18 cellular contexts compared by ENCODE assay signal in the genomic region with DNA sequence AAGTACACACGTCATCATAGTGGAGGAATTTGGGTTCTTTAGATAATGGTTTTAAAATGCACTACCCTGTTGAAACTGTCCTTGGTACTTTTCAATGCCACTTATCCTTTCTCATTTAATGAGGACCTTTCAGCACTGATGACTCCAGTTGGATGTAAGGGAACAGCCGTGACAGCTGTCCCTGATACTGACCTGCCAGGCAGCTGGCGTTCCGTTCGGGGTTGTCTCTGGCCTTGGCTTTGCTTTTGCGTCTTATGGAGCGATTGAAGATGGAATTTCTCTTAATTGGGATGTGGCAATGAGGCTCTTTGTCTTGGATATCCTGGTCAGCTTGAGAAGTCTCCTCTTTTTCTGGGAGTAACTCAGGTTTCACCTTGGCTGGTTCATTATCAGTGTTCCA. TPM values are rescaled to one million over a fixed set of nuclear protein-coding genes. Genes with fewer than 3 reads are reported as not detected.
DNase-seq lines count a peak whose midpoint lies in the region; ATAC-seq and TF ChIP-seq lines count a peak whose summit lies in the region.
"Had no signal": no experiment of that assay in that cellular context is flagged by ENCODE, and none has a peak within 500 bp of the region (broad histone marks: within the 10 kb centered on the region; RNA-seq: fewer than 3 reads in every experiment).

No MANE protein-coding gene starts in this region.

- ATAC-seq in GM21825 (IDR thresholded peaks at IDR 0.05; ENCODE audit: unreplicated experiment): no peak
- ATAC-seq: GM12878, HCT116 had no signal

- no peak overlapping the region for H3K4me3 ChIP-seq in WERI-Rb-1 (ENCODE audit: low read depth, low read length)
- H3K4me3 ChIP-seq: BLaER1 treated with 17β-estradiol and CSF1 and Interleukin-3, amounts not matched to agents 10 nM and 100 nM; GM12878; GM23248 had no signal

- no peaks in the 10 kb centered on the region for H3K27me3 ChIP-seq in WERI-Rb-1 (ENCODE audit: insufficient read depth, low read depth, severe bottlenecking)
- H3K27me3 ChIP-seq: BLaER1 treated with 17β-estradiol and CSF1 and Interleukin-3, amounts not matched to agents 10 nM and 100 nM had no signal

- no peak overlapping the region for H3K27ac ChIP-seq in WERI-Rb-1
- H3K27ac ChIP-seq: 22Rv1, GM23248 had no signal

- H3K36me3 ChIP-seq in WERI-Rb-1: no peaks in the 10 kb centered on the region
- H3K36me3 ChIP-seq: BLaER1 treated with 17β-estradiol and CSF1 and Interleukin-3, amounts not matched to agents 10 nM and 100 nM had no signal

- peak; percentile 30 for DNase-seq in NCI-H82 (lab: John Stamatoyannopoulos, UW)
- no peak for DNase-seq in NCI-H82 treated with DMSO at 0.1 percent for 48 hours (lab: John Stamatoyannopoulos, UW; ENCODE audit: unreplicated experiment)
- DNase-seq in WERI-Rb-1: peak; percentile 28
- DNase-seq in islet precursor cell: peak; percentile 26
- DNase-seq in posterior vena cava (ENCODE audit: low spot score): peak; percentile 13
- no peak for DNase-seq in NCI-H1092 (lab: John Stamatoyannopoulos, UW)
- DNase-seq in NCI-H128 (lab: John Stamatoyannopoulos, UW; ENCODE audit: unreplicated experiment): no peak
- DNase-seq: Calu3; CD4-positive, alpha-beta T cell; DMS 273 treated with DMSO at 0.1 percent for 48 hours; DMS79; GM23248 had no signal

- H3K9me3 ChIP-seq in WERI-Rb-1 (ENCODE audit: severe bottlenecking): no peaks in the 10 kb centered on the region
- H3K9me3 ChIP-seq: BLaER1 treated with 17β-estradiol and CSF1 and Interleukin-3, amounts not matched to agents 10 nM and 100 nM had no signal

- no peak for TF ChIP-seq CTCF in WERI-Rb-1 (IDR thresholded peaks at IDR 0.05; ENCODE audit: low read depth, low read length)

- intact Hi-C loops in posterior vena cava (cut with DNase I): no loop called here

RNA-seq across cellular contexts. Expression of gene NGEF, which starts 38.6 kb away (rescaled TPM):
- 1 to 10 TPM in 1 of 2 donors, under 1 TPM in 1; 0.88 to 5.3 TPM for total RNA-seq in posterior vena cava
- total RNA-seq: CD4-positive, alpha-beta T cell; GM12878 had no signal

RNA-seq across cellular contexts. Expression of gene NEU2, which starts 58.0 kb away (rescaled TPM):
- total RNA-seq in posterior vena cava: not detected
- total RNA-seq: Calu3; CD4-positive, alpha-beta T cell; G401; GM12878; GM23248 had no signal

Comparison
In these comparisons a context has a peak if more than half of its experiments do, and no peak if none do; other contexts are left out.
1. DNase-seq: peak in NCI-H82 (single experiment), WERI-Rb-1 (single experiment), islet precursor cell (single experiment) and posterior vena cava (single experiment); none in NCI-H82 treated with DMSO at 0.1 percent for 48 hours (single experiment), NCI-H1092 (single experiment) and NCI-H128 (single experiment).